In the genomic region with DNA sequence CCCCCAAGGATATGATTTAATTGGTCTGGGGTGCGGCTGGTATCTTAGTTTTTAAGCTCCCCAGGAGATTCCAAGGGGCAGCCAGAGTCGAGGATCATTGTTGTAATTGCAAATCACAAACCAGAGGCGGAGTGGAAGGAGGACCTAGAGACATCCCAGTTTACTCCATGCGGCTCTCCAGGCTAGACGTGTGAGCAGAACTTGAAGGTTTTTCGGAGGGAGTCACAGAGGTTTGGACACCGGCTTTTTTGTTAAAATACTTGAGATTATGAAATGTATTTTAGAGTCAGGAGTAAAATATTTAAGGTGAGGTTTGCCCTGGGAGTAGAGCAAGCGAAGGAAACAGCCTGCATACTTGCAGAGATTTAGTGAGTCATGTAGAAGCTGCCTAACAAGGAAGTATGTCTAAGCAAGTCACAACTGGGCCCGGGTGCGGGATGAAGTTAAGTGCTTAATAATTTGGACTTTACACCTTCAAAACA, we compare ENCODE assay signal across 13 cellular contexts. TPM values are rescaled to one million over a fixed set of nuclear protein-coding genes. Genes with fewer than 3 reads are reported as not detected.
DNase-seq lines count a peak whose midpoint lies in the region; ATAC-seq and FAIRE-seq lines count a peak whose summit lies in the region.
"Had no signal": no experiment of that assay in that cellular context is flagged by ENCODE, and none has a peak within 500 bp of the region (broad histone marks: within the 10 kb centered on the region; RNA-seq: fewer than 3 reads in every experiment).

No MANE protein-coding gene starts in this region.

- CTCF ChIA-PET in activated CD4-positive, alpha-beta T cell treated with anti-CD3 and anti-CD28 coated beads, Interleukin-2, amount 10 ng/mL, durations not matched to agents 7 days and 5 days (lab: Charles Lee), result no interaction called here

- peak overlapping the region in 16 of 21 experiments; percentile 10 to 77 (median 55) for H3K27ac ChIP-seq in skin epidermis
- H3K27ac ChIP-seq: pancreas had no signal

- ATAC-seq in stimulated activated naive CD8-positive, alpha-beta T cell treated with anti-CD3 and anti-CD28 coated beads, Interleukin-15, Interleukin-2, amounts not matched to agents 100 U/mL and 50 U/mL, for 24 hours, result no peak

- H3K9me3 Mint-ChIP-seq in activated CD4-positive, alpha-beta T cell treated with anti-CD3 and anti-CD28 coated beads, Interleukin-2, amount 10 ng/mL, durations not matched to agents 7 days and 5 days, result no peaks in the 10 kb centered on the region
- H3K9me3 Mint-ChIP-seq in activated naive CD8-positive, alpha-beta T cell treated with anti-CD3 and anti-CD28 coated beads for 36 hours, result no peaks in the 10 kb centered on the region

- H3K36me3 Mint-ChIP-seq in activated CD4-positive, alpha-beta T cell treated with anti-CD3 and anti-CD28 coated beads, Interleukin-2, amount 10 ng/mL, durations not matched to agents 7 days and 5 days (ENCODE audit: low read depth), result no peaks in the 10 kb centered on the region
- no peaks in the 10 kb centered on the region for H3K36me3 Mint-ChIP-seq in activated naive CD8-positive, alpha-beta T cell treated with anti-CD3 and anti-CD28 coated beads for 36 hours

- H3K4me1 Mint-ChIP-seq in activated CD4-positive, alpha-beta T cell treated with anti-CD3 and anti-CD28 coated beads, Interleukin-2, amount 10 ng/mL, durations not matched to agents 7 days and 5 days, result peaks cover 42% of the 10 kb centered on the region
- H3K4me1 Mint-ChIP-seq in activated naive CD8-positive, alpha-beta T cell treated with anti-CD3 and anti-CD28 coated beads for 36 hours, result peaks cover 16% of the 10 kb centered on the region

- no peak overlapping the region for H3K4me3 ChIP-seq in skin epidermis
- H3K4me3 ChIP-seq: pancreas had no signal

- no peaks in the 10 kb centered on the region for H3K27me3 Mint-ChIP-seq in activated CD4-positive, alpha-beta T cell treated with anti-CD3 and anti-CD28 coated beads, Interleukin-2, amount 10 ng/mL, durations not matched to agents 7 days and 5 days
- no peaks in the 10 kb centered on the region for H3K27me3 Mint-ChIP-seq in activated naive CD8-positive, alpha-beta T cell treated with anti-CD3 and anti-CD28 coated beads for 36 hours

- POLR2A ChIA-PET in activated CD4-positive, alpha-beta T cell treated with anti-CD3 and anti-CD28 coated beads, Interleukin-2, amount 10 ng/mL, durations not matched to agents 7 days and 5 days (lab: Charles Lee), result no interaction called here

- peak; percentile 24 for FAIRE-seq in RCC 7860 (lab: Jason Lieb, UNC)
- FAIRE-seq: pancreas had no signal

- no peak overlapping the region for H3K27ac Mint-ChIP-seq in activated CD4-positive, alpha-beta T cell treated with anti-CD3 and anti-CD28 coated beads, Interleukin-2, amount 10 ng/mL, durations not matched to agents 7 days and 5 days
- no peak overlapping the region for H3K27ac Mint-ChIP-seq in activated naive CD8-positive, alpha-beta T cell treated with anti-CD3 and anti-CD28 coated beads for 36 hours

- H3K4me3 Mint-ChIP-seq in activated CD4-positive, alpha-beta T cell treated with anti-CD3 and anti-CD28 coated beads, Interleukin-2, amount 10 ng/mL, durations not matched to agents 7 days and 5 days, result no peak overlapping the region
- no peak overlapping the region for H3K4me3 Mint-ChIP-seq in activated naive CD8-positive, alpha-beta T cell treated with anti-CD3 and anti-CD28 coated beads for 36 hours

- DNase-seq in GM03348 (ENCODE audit: low spot score) (peak; percentile 76), RCC 7860 (ENCODE audit: low spot score) (peak; percentile 59), fibroblast of peridontal ligament (ENCODE audit: extremely low read depth) (peak; percentile 13), AML-193 (lab: John Stamatoyannopoulos, UW) (no peak)
- DNase-seq in activated CD4-positive, alpha-beta T cell treated with anti-CD3 and anti-CD28 coated beads, Interleukin-2, amount 10 ng/mL, durations not matched to agents 7 days and 5 days, result no peak
- DNase-seq in stimulated activated naive CD8-positive, alpha-beta T cell treated with anti-CD3 and anti-CD28 coated beads, Interleukin-15, Interleukin-2, amounts not matched to agents 100 U/mL and 50 U/mL, for 24 hours, result no peak
- no peak for DNase-seq in activated naive CD8-positive, alpha-beta T cell treated with anti-CD3 and anti-CD28 coated beads for 36 hours
- DNase-seq: islet precursor cell; Kasumi-1; NCI-H526; pancreas; stimulated activated CD4-positive, alpha-beta T cell treated with anti-CD3 and anti-CD28 coated beads, Interleukin-4, amount 100 ng/mL, for 1 hour had no signal

RNA-seq across cellular contexts. Expression of gene TGOLN2, which starts 39.5 kb away (rescaled TPM):
- 100 to 1,000 TPM; 127 to 130 TPM for total RNA-seq in activated CD4-positive, alpha-beta T cell treated with anti-CD3 and anti-CD28 coated beads, Interleukin-2, amount 10 ng/mL, durations not matched to agents 7 days and 5 days
- total RNA-seq in activated naive CD8-positive, alpha-beta T cell treated with anti-CD3 and anti-CD28 coated beads for 36 hours, result 10 to 100 TPM; 74.9 to 77.2 TPM

Comparison
In these comparisons a context has a peak if more than half of its experiments do, and no peak if none do; other contexts are left out.
1. DNase-seq: peak in GM03348 (single experiment), RCC 7860 (single experiment) and fibroblast of peridontal ligament (single experiment); none in AML-193 (0 of 2), activated CD4-positive, alpha-beta T cell treated with anti-CD3 and anti-CD28 coated beads, Interleukin-2, amount 10 ng/mL, durations not matched to agents 7 days and 5 days (single experiment), stimulated activated naive CD8-positive, alpha-beta T cell treated with anti-CD3 and anti-CD28 coated beads, Interleukin-15, Interleukin-2, amounts not matched to agents 100 U/mL and 50 U/mL, for 24 hours (single experiment) and activated naive CD8-positive, alpha-beta T cell treated with anti-CD3 and anti-CD28 coated beads for 36 hours (single experiment).